In the genomic region with DNA sequence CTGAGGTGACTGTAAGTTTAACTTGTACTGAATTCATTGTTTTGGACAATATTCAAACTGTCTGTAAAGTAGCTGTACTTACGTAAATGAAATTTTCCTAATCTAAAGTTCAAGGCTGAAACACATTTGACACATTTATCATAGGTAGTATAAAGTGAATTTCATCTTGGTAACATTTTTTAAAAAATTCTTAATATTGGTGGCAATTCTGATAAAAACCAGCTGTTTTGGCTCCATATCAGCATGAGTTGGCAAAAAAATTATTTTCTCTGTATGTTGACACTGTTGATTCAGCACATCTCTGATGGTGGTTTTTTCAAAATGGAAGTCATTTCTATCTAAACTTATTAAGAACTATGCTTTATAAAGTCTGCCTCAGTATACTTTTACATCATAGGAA, we compare ENCODE assay signal across 2 cellular contexts.
TF ChIP-seq lines count a peak whose summit lies in the region.

No MANE protein-coding gene starts in this region.

TF ChIP-seq in A549, 52 proteins besides CTCF, POLR2A, EP300 and RAD21:
- TF ChIP-seq, protein P1, sequence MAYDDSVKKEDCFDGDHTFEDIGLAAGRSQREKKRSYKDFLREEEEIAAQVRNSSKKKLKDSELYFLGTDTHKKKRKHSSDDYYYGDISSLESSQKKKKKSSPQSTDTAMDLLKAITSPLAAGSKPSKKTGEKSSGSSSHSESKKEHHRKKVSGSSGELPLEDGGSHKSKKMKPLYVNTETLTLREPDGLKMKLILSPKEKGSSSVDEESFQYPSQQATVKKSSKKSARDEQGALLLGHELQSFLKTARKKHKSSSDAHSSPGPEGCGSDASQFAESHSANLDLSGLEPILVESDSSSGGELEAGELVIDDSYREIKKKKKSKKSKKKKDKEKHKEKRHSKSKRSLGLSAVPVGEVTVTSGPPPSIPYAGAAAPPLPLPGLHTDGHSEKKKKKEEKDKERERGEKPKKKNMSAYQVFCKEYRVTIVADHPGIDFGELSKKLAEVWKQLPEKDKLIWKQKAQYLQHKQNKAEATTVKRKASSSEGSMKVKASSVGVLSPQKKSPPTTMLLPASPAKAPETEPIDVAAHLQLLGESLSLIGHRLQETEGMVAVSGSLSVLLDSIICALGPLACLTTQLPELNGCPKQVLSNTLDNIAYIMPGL (CRISPR knock-in tag; IDR thresholded peaks at IDR 0.05; ENCODE audit: borderline replicate concordance): no peak
- TF ChIP-seq MAFK (IDR thresholded peaks at IDR 0.05; ENCODE audit: partially characterized antibody) (peak; percentile 88), PHF8 (IDR thresholded peaks at IDR 0.05; ENCODE audit: borderline replicate concordance, low read depth) (no peak), JUN (IDR thresholded peaks at IDR 0.05) (no peak), HOXB13 (CRISPR knock-in tag; IDR thresholded peaks at IDR 0.05; ENCODE audit: low read depth) (no peak), NFE2L2 (conservative IDR thresholded peaks at IDR 0.05; ENCODE audit: low read length) (peak; percentile 67)

TF ChIP-seq in IMR-90, 13 proteins besides CTCF, POLR2A, EP300 and RAD21:
- TF ChIP-seq RFX5 (IDR thresholded peaks at IDR 0.05; ENCODE audit: low read depth, low read length) (no peak), MXI1 (IDR thresholded peaks at IDR 0.05; ENCODE audit: borderline replicate concordance, low read depth, low read length) (no peak), RCOR1 (IDR thresholded peaks at IDR 0.05; ENCODE audit: insufficient replicate concordance, low read length) (no peak), MAZ (IDR thresholded peaks at IDR 0.05; ENCODE audit: borderline replicate concordance, low read depth, low read length) (no peak), NFE2L2 (IDR thresholded peaks at IDR 0.05; ENCODE audit: low read depth, low read length) (peak; percentile 80), MAFK (IDR thresholded peaks at IDR 0.05; ENCODE audit: low read depth, low read length) (peak; percentile 69), FOS (IDR thresholded peaks at IDR 0.05; ENCODE audit: low read depth, low read length) (no peak), CEBPB (IDR thresholded peaks at IDR 0.05; ENCODE audit: low read depth, low read length) (no peak), BHLHE40 (IDR thresholded peaks at IDR 0.05; ENCODE audit: low read depth, low read length) (no peak), SMC3 (IDR thresholded peaks at IDR 0.05; ENCODE audit: low read depth, low read length) (no peak), CHD1 (IDR thresholded peaks at IDR 0.05; ENCODE audit: low read depth, low read length) (no peak)
- TF ChIP-seq, protein P2, sequence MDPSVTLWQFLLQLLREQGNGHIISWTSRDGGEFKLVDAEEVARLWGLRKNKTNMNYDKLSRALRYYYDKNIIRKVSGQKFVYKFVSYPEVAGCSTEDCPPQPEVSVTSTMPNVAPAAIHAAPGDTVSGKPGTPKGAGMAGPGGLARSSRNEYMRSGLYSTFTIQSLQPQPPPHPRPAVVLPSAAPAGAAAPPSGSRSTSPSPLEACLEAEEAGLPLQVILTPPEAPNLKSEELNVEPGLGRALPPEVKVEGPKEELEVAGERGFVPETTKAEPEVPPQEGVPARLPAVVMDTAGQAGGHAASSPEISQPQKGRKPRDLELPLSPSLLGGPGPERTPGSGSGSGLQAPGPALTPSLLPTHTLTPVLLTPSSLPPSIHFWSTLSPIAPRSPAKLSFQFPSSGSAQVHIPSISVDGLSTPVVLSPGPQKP (IDR thresholded peaks at IDR 0.05; ENCODE audit: borderline replicate concordance, low read depth, low read length): no peak
